ENCODE assay signal across 1 cellular context in the genomic region with DNA sequence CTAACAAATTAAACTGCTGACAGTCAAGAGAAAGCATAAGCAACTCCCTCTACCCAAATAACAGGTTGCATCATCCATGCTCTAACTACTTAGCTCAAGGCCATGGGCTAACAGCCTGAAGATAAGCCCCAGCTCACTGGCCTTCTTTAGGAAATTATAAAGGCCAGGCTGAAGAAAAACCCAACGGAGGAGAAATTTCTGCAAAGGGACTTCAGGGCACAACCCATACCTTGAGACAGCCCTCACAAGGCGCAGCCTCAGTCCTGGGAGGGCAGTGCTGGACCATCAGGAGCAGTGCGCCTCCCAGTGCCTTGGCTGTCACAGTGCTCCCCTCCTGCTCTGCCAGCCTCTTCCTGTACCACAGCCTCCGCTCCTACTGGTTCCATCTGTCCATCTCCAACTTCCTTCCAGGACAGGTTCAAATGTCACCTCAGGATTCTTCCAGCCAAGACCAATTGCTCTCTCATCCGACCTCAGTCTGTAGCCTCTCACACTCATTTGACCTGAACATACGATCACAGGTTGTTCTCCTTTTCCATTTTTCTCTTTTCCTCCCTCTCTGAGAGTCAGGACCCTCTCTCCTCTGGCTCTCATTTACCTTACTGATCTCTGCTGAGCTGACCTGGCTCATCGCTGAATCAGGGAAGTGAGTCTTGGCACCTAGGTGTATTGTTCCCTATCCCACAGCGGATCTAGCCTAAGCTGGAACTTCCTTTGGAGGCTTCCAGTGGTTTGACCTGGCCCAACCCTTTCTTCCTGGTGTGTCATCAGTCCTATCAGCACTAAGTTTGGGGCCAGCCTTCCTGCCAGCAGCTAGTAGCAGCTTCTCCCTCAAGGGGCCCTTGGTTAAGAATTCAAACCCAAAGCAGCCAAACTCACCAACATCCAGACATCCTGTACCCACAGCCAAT.
A peak's percentile ranks its signal among the peaks of the same experiment; 100 is the strongest.
TF ChIP-seq lines count a peak whose summit lies in the region.

No MANE protein-coding gene starts in this region.

TF ChIP-seq in HepG2, 621 proteins besides CTCF, POLR2A, EP300 and RAD21 (continued from another document and continues in another):
- TF ChIP-seq ZNF615 (CRISPR knock-in tag; IDR thresholded peaks at IDR 0.05; ENCODE audit: borderline replicate concordance), result no peak
- TF ChIP-seq ZNF180 (CRISPR knock-in tag; IDR thresholded peaks at IDR 0.05; ENCODE audit: borderline replicate concordance, low read depth), result no peak
- TF ChIP-seq, protein P1, sequence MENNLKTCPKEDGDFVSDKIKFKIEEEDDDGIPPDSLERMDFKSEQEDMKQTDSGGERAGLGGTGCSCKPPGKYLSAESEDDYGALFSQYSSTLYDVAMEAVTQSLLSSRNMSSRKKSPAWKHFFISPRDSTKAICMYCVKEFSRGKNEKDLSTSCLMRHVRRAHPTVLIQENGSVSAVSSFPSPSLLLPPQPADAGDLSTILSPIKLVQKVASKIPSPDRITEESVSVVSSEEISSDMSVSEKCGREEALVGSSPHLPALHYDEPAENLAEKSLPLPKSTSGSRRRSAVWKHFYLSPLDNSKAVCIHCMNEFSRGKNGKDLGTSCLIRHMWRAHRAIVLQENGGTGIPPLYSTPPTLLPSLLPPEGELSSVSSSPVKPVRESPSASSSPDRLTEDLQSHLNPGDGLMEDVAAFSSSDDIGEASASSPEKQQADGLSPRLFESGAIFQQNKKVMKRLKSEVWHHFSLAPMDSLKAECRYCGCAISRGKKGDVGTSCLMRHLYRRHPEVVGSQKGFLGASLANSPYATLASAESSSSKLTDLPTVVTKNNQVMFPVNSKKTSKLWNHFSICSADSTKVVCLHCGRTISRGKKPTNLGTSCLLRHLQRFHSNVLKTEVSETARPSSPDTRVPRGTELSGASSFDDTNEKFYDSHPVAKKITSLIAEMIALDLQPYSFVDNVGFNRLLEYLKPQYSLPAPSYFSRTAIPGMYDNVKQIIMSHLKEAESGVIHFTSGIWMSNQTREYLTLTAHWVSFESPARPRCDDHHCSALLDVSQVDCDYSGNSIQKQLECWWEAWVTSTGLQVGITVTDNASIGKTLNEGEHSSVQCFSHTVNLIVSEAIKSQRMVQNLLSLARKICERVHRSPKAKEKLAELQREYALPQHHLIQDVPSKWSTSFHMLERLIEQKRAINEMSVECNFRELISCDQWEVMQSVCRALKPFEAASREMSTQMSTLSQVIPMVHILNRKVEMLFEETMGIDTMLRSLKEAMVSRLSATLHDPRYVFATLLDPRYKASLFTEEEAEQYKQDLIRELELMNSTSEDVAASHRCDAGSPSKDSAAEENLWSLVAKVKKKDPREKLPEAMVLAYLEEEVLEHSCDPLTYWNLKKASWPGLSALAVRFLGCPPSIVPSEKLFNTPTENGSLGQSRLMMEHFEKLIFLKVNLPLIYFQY (CRISPR knock-in tag; IDR thresholded peaks at IDR 0.05; ENCODE audit: borderline replicate concordance), result 0 out of 2 replicates have a peak, but pooled peaks have one; percentile 69
- TF ChIP-seq, protein P2, sequence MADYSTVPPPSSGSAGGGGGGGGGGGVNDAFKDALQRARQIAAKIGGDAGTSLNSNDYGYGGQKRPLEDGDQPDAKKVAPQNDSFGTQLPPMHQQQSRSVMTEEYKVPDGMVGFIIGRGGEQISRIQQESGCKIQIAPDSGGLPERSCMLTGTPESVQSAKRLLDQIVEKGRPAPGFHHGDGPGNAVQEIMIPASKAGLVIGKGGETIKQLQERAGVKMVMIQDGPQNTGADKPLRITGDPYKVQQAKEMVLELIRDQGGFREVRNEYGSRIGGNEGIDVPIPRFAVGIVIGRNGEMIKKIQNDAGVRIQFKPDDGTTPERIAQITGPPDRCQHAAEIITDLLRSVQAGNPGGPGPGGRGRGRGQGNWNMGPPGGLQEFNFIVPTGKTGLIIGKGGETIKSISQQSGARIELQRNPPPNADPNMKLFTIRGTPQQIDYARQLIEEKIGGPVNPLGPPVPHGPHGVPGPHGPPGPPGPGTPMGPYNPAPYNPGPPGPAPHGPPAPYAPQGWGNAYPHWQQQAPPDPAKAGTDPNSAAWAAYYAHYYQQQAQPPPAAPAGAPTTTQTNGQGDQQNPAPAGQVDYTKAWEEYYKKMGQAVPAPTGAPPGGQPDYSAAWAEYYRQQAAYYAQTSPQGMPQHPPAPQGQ (CRISPR knock-in tag; IDR thresholded peaks at IDR 0.05; ENCODE audit: borderline replicate concordance), result no peak
- TF ChIP-seq HDAC1 (CRISPR knock-in tag; IDR thresholded peaks at IDR 0.05), result peak; percentile 43; the same call in 1 of the 2 replicates
- TF ChIP-seq, protein P3, sequence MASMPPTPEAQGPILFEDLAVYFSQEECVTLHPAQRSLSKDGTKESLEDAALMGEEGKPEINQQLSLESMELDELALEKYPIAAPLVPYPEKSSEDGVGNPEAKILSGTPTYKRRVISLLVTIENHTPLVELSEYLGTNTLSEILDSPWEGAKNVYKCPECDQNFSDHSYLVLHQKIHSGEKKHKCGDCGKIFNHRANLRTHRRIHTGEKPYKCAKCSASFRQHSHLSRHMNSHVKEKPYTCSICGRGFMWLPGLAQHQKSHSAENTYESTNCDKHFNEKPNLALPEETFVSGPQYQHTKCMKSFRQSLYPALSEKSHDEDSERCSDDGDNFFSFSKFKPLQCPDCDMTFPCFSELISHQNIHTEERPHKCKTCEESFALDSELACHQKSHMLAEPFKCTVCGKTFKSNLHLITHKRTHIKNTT (CRISPR knock-in tag; IDR thresholded peaks at IDR 0.05), result no peak
- TF ChIP-seq, protein P4, sequence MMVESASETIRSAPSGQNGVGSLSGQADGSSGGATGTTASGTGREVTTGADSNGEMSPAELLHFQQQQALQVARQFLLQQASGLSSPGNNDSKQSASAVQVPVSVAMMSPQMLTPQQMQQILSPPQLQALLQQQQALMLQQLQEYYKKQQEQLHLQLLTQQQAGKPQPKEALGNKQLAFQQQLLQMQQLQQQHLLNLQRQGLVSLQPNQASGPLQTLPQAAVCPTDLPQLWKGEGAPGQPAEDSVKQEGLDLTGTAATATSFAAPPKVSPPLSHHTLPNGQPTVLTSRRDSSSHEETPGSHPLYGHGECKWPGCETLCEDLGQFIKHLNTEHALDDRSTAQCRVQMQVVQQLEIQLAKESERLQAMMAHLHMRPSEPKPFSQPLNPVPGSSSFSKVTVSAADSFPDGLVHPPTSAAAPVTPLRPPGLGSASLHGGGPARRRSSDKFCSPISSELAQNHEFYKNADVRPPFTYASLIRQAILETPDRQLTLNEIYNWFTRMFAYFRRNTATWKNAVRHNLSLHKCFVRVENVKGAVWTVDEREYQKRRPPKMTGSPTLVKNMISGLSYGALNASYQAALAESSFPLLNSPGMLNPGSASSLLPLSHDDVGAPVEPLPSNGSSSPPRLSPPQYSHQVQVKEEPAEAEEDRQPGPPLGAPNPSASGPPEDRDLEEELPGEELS (CRISPR knock-in tag; IDR thresholded peaks at IDR 0.05), result peak; percentile 46; the same call in 1 of the 2 replicates
- peak; percentile 82 for TF ChIP-seq ZNF547 (CRISPR knock-in tag; IDR thresholded peaks at IDR 0.05)
- TF ChIP-seq, protein P5, sequence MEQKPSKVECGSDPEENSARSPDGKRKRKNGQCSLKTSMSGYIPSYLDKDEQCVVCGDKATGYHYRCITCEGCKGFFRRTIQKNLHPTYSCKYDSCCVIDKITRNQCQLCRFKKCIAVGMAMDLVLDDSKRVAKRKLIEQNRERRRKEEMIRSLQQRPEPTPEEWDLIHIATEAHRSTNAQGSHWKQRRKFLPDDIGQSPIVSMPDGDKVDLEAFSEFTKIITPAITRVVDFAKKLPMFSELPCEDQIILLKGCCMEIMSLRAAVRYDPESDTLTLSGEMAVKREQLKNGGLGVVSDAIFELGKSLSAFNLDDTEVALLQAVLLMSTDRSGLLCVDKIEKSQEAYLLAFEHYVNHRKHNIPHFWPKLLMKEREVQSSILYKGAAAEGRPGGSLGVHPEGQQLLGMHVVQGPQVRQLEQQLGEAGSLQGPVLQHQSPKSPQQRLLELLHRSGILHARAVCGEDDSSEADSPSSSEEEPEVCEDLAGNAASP (CRISPR knock-in tag; IDR thresholded peaks at IDR 0.05; ENCODE audit: borderline replicate concordance), result peak; percentile 35; the same call in 1 of the 2 replicates
- TF ChIP-seq, protein P6, sequence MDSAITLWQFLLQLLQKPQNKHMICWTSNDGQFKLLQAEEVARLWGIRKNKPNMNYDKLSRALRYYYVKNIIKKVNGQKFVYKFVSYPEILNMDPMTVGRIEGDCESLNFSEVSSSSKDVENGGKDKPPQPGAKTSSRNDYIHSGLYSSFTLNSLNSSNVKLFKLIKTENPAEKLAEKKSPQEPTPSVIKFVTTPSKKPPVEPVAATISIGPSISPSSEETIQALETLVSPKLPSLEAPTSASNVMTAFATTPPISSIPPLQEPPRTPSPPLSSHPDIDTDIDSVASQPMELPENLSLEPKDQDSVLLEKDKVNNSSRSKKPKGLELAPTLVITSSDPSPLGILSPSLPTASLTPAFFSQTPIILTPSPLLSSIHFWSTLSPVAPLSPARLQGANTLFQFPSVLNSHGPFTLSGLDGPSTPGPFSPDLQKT (CRISPR knock-in tag; IDR thresholded peaks at IDR 0.05; ENCODE audit: borderline replicate concordance), result no peak
- TF ChIP-seq MIER2 (CRISPR knock-in tag; IDR thresholded peaks at IDR 0.05), result peak; percentile 66; the same call in 1 of the 2 replicates
- no peak for TF ChIP-seq SNAPC2 (CRISPR knock-in tag; IDR thresholded peaks at IDR 0.05)
- no peak for TF ChIP-seq ZNF225 (CRISPR knock-in tag; IDR thresholded peaks at IDR 0.05)
- TF ChIP-seq NCOA5 (CRISPR knock-in tag; IDR thresholded peaks at IDR 0.05), result no peak
- TF ChIP-seq HNF4G (IDR thresholded peaks at IDR 0.05; ENCODE audit: borderline replicate concordance, low read depth, low read length), result no peak
- no peak for TF ChIP-seq HNF4G (CRISPR knock-in tag; IDR thresholded peaks at IDR 0.05; ENCODE audit: borderline replicate concordance, low read depth)
- no peak for TF ChIP-seq HDAC6 (IDR thresholded peaks at IDR 0.05; ENCODE audit: low read depth, low read length)
- TF ChIP-seq, protein P7, sequence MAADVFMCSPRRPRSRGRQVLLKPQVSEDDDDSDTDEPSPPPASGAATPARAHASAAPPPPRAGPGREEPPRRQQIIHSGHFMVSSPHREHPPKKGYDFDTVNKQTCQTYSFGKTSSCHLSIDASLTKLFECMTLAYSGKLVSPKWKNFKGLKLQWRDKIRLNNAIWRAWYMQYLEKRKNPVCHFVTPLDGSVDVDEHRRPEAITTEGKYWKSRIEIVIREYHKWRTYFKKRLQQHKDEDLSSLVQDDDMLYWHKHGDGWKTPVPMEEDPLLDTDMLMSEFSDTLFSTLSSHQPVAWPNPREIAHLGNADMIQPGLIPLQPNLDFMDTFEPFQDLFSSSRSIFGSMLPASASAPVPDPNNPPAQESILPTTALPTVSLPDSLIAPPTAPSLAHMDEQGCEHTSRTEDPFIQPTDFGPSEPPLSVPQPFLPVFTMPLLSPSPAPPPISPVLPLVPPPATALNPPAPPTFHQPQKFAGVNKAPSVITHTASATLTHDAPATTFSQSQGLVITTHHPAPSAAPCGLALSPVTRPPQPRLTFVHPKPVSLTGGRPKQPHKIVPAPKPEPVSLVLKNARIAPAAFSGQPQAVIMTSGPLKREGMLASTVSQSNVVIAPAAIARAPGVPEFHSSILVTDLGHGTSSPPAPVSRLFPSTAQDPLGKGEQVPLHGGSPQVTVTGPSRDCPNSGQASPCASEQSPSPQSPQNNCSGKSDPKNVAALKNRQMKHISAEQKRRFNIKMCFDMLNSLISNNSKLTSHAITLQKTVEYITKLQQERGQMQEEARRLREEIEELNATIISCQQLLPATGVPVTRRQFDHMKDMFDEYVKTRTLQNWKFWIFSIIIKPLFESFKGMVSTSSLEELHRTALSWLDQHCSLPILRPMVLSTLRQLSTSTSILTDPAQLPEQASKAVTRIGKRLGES (CRISPR knock-in tag; IDR thresholded peaks at IDR 0.05; ENCODE audit: borderline replicate concordance), result no peak
- TF ChIP-seq ATRX (CRISPR knock-in tag; IDR thresholded peaks at IDR 0.05; ENCODE audit: borderline replicate concordance), result no peak
- TF ChIP-seq ZNF614 (CRISPR knock-in tag; IDR thresholded peaks at IDR 0.05; ENCODE audit: borderline replicate concordance), result no peak
- TF ChIP-seq ZNF550 (CRISPR knock-in tag; IDR thresholded peaks at IDR 0.05; ENCODE audit: borderline replicate concordance), result no peak; the same call in 1 of the 2 replicates
- TF ChIP-seq, protein P8, sequence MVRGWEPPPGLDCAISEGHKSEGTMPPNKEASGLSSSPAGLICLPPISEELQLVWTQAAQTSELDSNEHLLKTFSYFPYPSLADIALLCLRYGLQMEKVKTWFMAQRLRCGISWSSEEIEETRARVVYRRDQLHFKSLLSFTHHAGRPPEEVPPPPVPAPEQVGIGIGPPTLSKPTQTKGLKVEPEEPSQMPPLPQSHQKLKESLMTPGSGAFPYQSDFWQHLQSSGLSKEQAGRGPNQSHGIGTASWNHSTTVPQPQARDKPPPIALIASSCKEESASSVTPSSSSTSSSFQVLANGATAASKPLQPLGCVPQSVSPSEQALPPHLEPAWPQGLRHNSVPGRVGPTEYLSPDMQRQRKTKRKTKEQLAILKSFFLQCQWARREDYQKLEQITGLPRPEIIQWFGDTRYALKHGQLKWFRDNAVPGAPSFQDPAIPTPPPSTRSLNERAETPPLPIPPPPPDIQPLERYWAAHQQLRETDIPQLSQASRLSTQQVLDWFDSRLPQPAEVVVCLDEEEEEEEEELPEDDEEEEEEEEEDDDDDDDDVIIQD (CRISPR knock-in tag; IDR thresholded peaks at IDR 0.05; ENCODE audit: low read depth), result 0 out of 2 replicates have a peak, but pooled peaks have one; percentile 10
- TF ChIP-seq SRSF1 (optimal IDR thresholded peaks at IDR 0.05; ENCODE audit: low read depth, low read length), result no peak
- no peak for TF ChIP-seq SATB2 (CRISPR knock-in tag; IDR thresholded peaks at IDR 0.05)
- TF ChIP-seq ZNF670 (CRISPR knock-in tag; IDR thresholded peaks at IDR 0.05; ENCODE audit: borderline replicate concordance), result no peak
- TF ChIP-seq, protein P9, sequence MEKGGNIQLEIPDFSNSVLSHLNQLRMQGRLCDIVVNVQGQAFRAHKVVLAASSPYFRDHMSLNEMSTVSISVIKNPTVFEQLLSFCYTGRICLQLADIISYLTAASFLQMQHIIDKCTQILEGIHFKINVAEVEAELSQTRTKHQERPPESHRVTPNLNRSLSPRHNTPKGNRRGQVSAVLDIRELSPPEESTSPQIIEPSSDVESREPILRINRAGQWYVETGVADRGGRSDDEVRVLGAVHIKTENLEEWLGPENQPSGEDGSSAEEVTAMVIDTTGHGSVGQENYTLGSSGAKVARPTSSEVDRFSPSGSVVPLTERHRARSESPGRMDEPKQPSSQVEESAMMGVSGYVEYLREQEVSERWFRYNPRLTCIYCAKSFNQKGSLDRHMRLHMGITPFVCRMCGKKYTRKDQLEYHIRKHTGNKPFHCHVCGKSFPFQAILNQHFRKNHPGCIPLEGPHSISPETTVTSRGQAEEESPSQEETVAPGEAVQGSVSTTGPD (CRISPR knock-in tag; IDR thresholded peaks at IDR 0.05), result no peak
- TF ChIP-seq ZNF207 (IDR thresholded peaks at IDR 0.05; ENCODE audit: borderline replicate concordance), result no peak
- TF ChIP-seq ZSCAN20 (CRISPR knock-in tag; IDR thresholded peaks at IDR 0.05; ENCODE audit: borderline replicate concordance), result no peak
- TF ChIP-seq, protein P10, sequence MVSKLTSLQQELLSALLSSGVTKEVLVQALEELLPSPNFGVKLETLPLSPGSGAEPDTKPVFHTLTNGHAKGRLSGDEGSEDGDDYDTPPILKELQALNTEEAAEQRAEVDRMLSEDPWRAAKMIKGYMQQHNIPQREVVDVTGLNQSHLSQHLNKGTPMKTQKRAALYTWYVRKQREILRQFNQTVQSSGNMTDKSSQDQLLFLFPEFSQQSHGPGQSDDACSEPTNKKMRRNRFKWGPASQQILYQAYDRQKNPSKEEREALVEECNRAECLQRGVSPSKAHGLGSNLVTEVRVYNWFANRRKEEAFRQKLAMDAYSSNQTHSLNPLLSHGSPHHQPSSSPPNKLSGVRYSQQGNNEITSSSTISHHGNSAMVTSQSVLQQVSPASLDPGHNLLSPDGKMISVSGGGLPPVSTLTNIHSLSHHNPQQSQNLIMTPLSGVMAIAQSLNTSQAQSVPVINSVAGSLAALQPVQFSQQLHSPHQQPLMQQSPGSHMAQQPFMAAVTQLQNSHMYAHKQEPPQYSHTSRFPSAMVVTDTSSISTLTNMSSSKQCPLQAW (CRISPR knock-in tag; IDR thresholded peaks at IDR 0.05), result peak; percentile 50; the same call in 1 of the 2 replicates
- TF ChIP-seq NFATC3 (CRISPR knock-in tag; IDR thresholded peaks at IDR 0.05), result peak; percentile 86; the same call in 1 of the 2 replicates
- TF ChIP-seq HDAC2 (CRISPR knock-in tag; IDR thresholded peaks at IDR 0.05), result peak; percentile 60
- no peak for TF ChIP-seq RFX5 (IDR thresholded peaks at IDR 0.05; ENCODE audit: low read depth, low read length)
